ENCODE assay signal across 8 cellular contexts in the genomic region with DNA sequence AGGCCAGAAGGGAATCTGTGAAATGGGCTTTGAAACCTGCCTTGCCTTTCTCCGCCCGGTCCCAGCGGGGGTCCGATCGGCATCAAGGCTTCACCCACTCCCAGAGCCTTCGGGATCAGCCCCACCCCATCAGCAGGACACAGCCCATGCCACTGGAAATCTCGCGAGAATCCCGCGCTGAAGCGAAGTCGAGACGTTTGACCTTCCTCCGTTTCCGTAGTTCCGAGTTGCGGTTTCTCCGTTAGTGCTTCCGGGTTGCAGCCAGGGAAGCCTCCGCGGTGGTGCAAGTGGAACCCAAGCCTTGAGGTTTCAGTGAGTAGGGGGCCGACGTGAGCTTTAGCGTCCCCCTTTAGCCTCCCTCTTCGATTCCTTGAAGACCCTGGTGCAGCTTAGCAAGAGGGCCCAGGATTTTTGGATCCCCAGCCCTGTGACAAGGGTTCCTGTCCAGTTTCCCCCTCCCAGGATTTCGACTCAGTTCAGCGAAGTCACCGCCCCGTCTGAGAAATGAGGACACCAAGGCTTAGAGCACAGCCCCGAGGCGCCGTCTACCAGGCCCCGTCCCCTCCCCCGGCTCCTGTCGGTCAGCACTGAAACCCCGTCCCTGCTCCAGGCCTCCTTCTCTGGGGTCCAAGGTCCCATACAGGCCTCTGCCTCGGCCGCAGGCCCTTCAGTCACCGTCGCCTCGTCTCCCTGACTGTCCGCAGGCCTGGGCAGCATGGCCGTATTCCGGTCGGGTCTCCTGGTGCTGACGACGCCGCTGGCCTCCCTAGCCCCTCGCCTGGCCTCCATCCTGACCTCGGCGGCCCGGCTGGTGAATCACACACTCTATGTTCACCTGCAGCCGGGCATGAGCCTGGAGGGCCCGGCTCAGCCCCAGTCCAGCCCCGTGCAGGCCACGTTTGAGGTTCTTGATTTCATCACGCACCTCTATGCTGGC. TPM values are rescaled to one million over a fixed set of nuclear protein-coding genes. Genes with fewer than 3 reads are reported as not detected.
DNase-seq lines count a peak whose midpoint lies in the region; ATAC-seq and TF ChIP-seq lines count a peak whose summit lies in the region.

A gene (plus strand): TSS at position 241 of the 937 bp plus-strand sequence. CDS start 475 bp downstream, at position 716.

- H4K8ac ChIP-seq in neuronal stem cell (ENCODE audit: low read depth, low read length): peak within 1 kb of the TSS; percentile 17

- peak within 1 kb of the TSS; percentile 19 for H2BK15ac ChIP-seq in neuronal stem cell (ENCODE audit: low read length)

- no peaks in the 10 kb centered on the region for H3K9me3 Mint-ChIP-seq in activated naive CD4-positive, alpha-beta T cell treated with anti-CD3 and anti-CD28 coated beads, Interleukin-2, amount 50 U/mL, for 72 hours

- DNase-seq in AG20443 (ENCODE audit: low spot score) (peak; percentile 98), GM20000 (ENCODE audit: low spot score) (peak; percentile 96), NCI-H1105 (lab: John Stamatoyannopoulos, UW) (peak; percentile 93), germinal center (ENCODE audit: low spot score) (peak; percentile 91), neuronal stem cell (ENCODE audit: low spot score) (peak; percentile 92), stromal cell of bone marrow (ENCODE audit: low read depth) (peak; percentile 97)
- peak; percentile 91 to 95 for DNase-seq in activated naive CD4-positive, alpha-beta T cell treated with anti-CD3 and anti-CD28 coated beads, Interleukin-2, amount 50 U/mL, for 72 hours (ENCODE audit: low spot score in 2 of 2)

- H3K27me3 ChIP-seq in neuronal stem cell (ENCODE audit: control insufficient read depth in 3 of 3, insufficient read depth in 3 of 3, low read depth in 1 of 3, low read length in 3 of 3): no peaks in the 10 kb centered on the region

- H3K14ac ChIP-seq in neuronal stem cell (ENCODE audit: low read length): no peak within 1 kb of the TSS

- peaks cover 11 to 14% of the 10 kb centered on the region in 2 donors for H3K4me1 ChIP-seq in neuronal stem cell (ENCODE audit: control insufficient read depth in 2 of 2, insufficient read depth in 1 of 2, low read depth in 1 of 2, low read length in 2 of 2)

- H3K36me3 ChIP-seq in neuronal stem cell (replicated peaks in 1 of 2; ENCODE audit: control insufficient read depth in 2 of 2, insufficient read depth in 2 of 2, low read length in 2 of 2): peaks cover 21 to 34% of the 10 kb centered on the region in 2 donors

- peak within 1 kb of the TSS; percentile 85 for H2AFZ ChIP-seq in neuronal stem cell (ENCODE audit: low read length)

- peak; percentile 80 for ATAC-seq in SK-N-SH treated with all-trans-retinoic acid at 6 μM for 48 hours
- peak; percentile 78 to 88 for ATAC-seq in activated naive CD4-positive, alpha-beta T cell treated with anti-CD3 and anti-CD28 coated beads, Interleukin-2, amount 50 U/mL, for 72 hours

- H2BK5ac ChIP-seq in neuronal stem cell (ENCODE audit: low read length): peak within 1 kb of the TSS; percentile 58

- H3K27ac ChIP-seq in neuronal stem cell (replicated peaks; ENCODE audit: low read length): peak within 1 kb of the TSS; percentile 64

- peak within 1 kb of the TSS; percentile 94 for H3K9ac ChIP-seq in neuronal stem cell (ENCODE audit: low read depth, low read length, poor library complexity)

- peaks cover 25 to 30% of the 10 kb centered on the region in 2 donors for H3K36me3 Mint-ChIP-seq in activated naive CD4-positive, alpha-beta T cell treated with anti-CD3 and anti-CD28 coated beads, Interleukin-2, amount 50 U/mL, for 72 hours

- no CpG with 5 or more reads among the region's 57 CpGs for WGBS in neuronal stem cell (ENCODE audit: extremely low coverage in 2 of 2, insufficient read length in 2 of 2, insufficient replicate concordance in 1 of 2), 2 donors

- H3K18ac ChIP-seq in neuronal stem cell (ENCODE audit: low read length): peak within 1 kb of the TSS; percentile 91

- H3K4ac ChIP-seq in neuronal stem cell (ENCODE audit: low read length): no peak within 1 kb of the TSS

- H3K27ac Mint-ChIP-seq in activated naive CD4-positive, alpha-beta T cell treated with anti-CD3 and anti-CD28 coated beads, Interleukin-2, amount 50 U/mL, for 72 hours: peak within 1 kb of the TSS; percentile 93 to 99

- H2BK12ac ChIP-seq in neuronal stem cell (ENCODE audit: low read length): no peak within 1 kb of the TSS

- H2BK120ac ChIP-seq in neuronal stem cell (ENCODE audit: low read depth, low read length): no peak within 1 kb of the TSS

- H3K4me2 ChIP-seq in neuronal stem cell (ENCODE audit: insufficient read depth, low read length, poor library complexity, severe bottlenecking): peak within 1 kb of the TSS; percentile 94

- peak within 1 kb of the TSS; percentile 41 for H2AK5ac ChIP-seq in neuronal stem cell (ENCODE audit: low read depth, low read length)

- no peak for TF ChIP-seq CTCF in GM20000 (IDR thresholded peaks at IDR 0.05; ENCODE audit: extremely low read depth, missing control alignments)

- H3K9me3 ChIP-seq in neuronal stem cell (replicated peaks in 1 of 2; ENCODE audit: control insufficient read depth in 2 of 2, insufficient read depth in 1 of 2, low read depth in 1 of 2, low read length in 2 of 2): no peaks in the 10 kb centered on the region

- no peak within 1 kb of the TSS for H4K91ac ChIP-seq in neuronal stem cell (ENCODE audit: low read depth, low read length, poor library complexity)

- H3K4me3 ChIP-seq in neuronal stem cell (ENCODE audit: low read length in 2 of 2): peak within 1 kb of the TSS; percentile 66 to 92

- H3K79me1 ChIP-seq in neuronal stem cell (ENCODE audit: low read depth, low read length): peaks cover 15% of the 10 kb centered on the region

- peak within 1 kb of the TSS; percentile 57 for H3K23ac ChIP-seq in neuronal stem cell (ENCODE audit: low read depth, low read length, poor library complexity)

TF ChIP-seq in SK-N-SH treated with all-trans-retinoic acid at 6 μM for 48 hours, 23 proteins besides CTCF, POLR2A, EP300 and RAD21:
- TF ChIP-seq ZFP30 (CRISPR knock-in tag; IDR thresholded peaks at IDR 0.05): no peak
- TF ChIP-seq TCF4 (CRISPR knock-in tag; IDR thresholded peaks at IDR 0.05; ENCODE audit: borderline replicate concordance): no peak
- TF ChIP-seq, protein P1, sequence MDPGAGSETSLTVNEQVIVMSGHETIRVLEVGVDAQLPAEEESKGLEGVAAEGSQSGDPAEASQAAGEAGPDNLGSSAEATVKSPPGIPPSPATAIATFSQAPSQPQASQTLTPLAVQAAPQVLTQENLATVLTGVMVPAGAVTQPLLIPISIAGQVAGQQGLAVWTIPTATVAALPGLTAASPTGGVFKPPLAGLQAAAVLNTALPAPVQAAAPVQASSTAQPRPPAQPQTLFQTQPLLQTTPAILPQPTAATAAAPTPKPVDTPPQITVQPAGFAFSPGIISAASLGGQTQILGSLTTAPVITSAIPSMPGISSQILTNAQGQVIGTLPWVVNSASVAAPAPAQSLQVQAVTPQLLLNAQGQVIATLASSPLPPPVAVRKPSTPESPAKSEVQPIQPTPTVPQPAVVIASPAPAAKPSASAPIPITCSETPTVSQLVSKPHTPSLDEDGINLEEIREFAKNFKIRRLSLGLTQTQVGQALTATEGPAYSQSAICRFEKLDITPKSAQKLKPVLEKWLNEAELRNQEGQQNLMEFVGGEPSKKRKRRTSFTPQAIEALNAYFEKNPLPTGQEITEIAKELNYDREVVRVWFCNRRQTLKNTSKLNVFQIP (CRISPR knock-in tag; IDR thresholded peaks at IDR 0.05; ENCODE audit: borderline replicate concordance, low read depth): no peak

RNA-seq across cellular contexts. Expression of the gene that starts here (rescaled TPM):
- 100 to 1,000 TPM in 1 of 2 donors, 10 to 100 TPM in 1; 86.4 to 124 TPM for total RNA-seq in activated naive CD4-positive, alpha-beta T cell treated with anti-CD3 and anti-CD28 coated beads, Interleukin-2, amount 50 U/mL, for 72 hours
- polyA plus RNA-seq in neuronal stem cell (2013, experiment 1 of 2): 74.9 TPM
- 76.5 TPM for polyA plus RNA-seq in neuronal stem cell (2013, experiment 2 of 2)

Comparison
In these comparisons a context has a peak if more than half of its experiments do, and no peak if none do; other contexts are left out.
1. Peak in every context shown above with its lines: DNase-seq, ATAC-seq, H3K4me3 ChIP-seq and H3K27ac ChIP-seq.